Comparison of ENCODE assay signal across 8 cellular contexts in genomic region chr4:169098054-169098896, GRCh38.
A peak's percentile ranks its signal among the peaks of the same experiment; 100 is the strongest.
DNase-seq lines count a peak whose midpoint lies in the region; ATAC-seq, FAIRE-seq and TF ChIP-seq lines count a peak whose summit lies in the region.

No MANE protein-coding gene starts in this region.

- H4K20me1 ChIP-seq in OCI-LY7 (ENCODE audit: insufficient read depth, low read length) = no peaks in the 10 kb centered on the region

- BruUV-seq in OCI-LY7 (replicated peaks; lab: Mats Ljungman, UMichigan) = no TSS peak

- no peak overlapping the region for H3K4me3 ChIP-seq in brain microvascular endothelial cell (ENCODE audit: low read depth, low read length)
- no peak overlapping the region for H3K4me3 ChIP-seq in OCI-LY7 (ENCODE audit: low read depth, low read length, poor library complexity, severe bottlenecking)

- in situ Hi-C loops in brain microvascular endothelial cell (cut with HindIII; ENCODE audit: low pct_ligation_motif_present, low sequenced_read_pairs) = no loop called here

- ATAC-seq in GM19351 (IDR thresholded peaks at IDR 0.05; ENCODE audit: unreplicated experiment) (peak; percentile 61), HG03139 (IDR thresholded peaks at IDR 0.05; ENCODE audit: unreplicated experiment) (peak; percentile 38)

- FAIRE-seq in D721Med (lab: Jason Lieb, UNC) = no peak

- peak overlapping the region; percentile 46 for H3K27ac ChIP-seq in brain microvascular endothelial cell
- no peak overlapping the region for H3K27ac ChIP-seq in OCI-LY7 (ENCODE audit: low read depth, low read length, poor library complexity, severe bottlenecking)

- no peaks in the 10 kb centered on the region for H3K4me1 ChIP-seq in OCI-LY7 (ENCODE audit: insufficient read depth, low read length, poor library complexity, severe bottlenecking)

- intact Hi-C loops in OCI-LY7 (cut with micrococcal nuclease; ENCODE audit: unreplicated experiment) = no loop called here

- H3K27me3 ChIP-seq in brain microvascular endothelial cell (replicated peaks) = no peaks in the 10 kb centered on the region

- TF ChIP-seq CTCF in brain microvascular endothelial cell (IDR thresholded peaks at IDR 0.05; ENCODE audit: low read depth, low read length, missing control alignments) (no peak), D721Med (IDR thresholded peaks at IDR 0.05; ENCODE audit: insufficient read depth, missing control alignments) (no peak), OCI-LY7 (conservative IDR thresholded peaks at IDR 0.05; ENCODE audit: low read length) (no peak)

- H3K9me2 ChIP-seq in OCI-LY7 (ENCODE audit: insufficient read depth, low read length) = no peaks in the 10 kb centered on the region

- H2AFZ ChIP-seq in OCI-LY7 (ENCODE audit: low read length) = no peak overlapping the region

- no peaks in the 10 kb centered on the region for H3K79me2 ChIP-seq in OCI-LY7 (ENCODE audit: insufficient read depth, low read depth, low read length)

- DNase-seq in AML-193 (lab: John Stamatoyannopoulos, UW) (peak; percentile 76 to 89), brain microvascular endothelial cell (peak; percentile 70), hippocampal formation (lab: John Stamatoyannopoulos, UW) (no peak), D721Med (ENCODE audit: insufficient read length, low spot score) (no peak), OCI-LY7 (ENCODE audit: low spot score) (no peak), SHP77 (lab: John Stamatoyannopoulos, UW) (no peak)

- H3K4me2 ChIP-seq in OCI-LY7 (ENCODE audit: low read length) = no peak overlapping the region

- POLR2A ChIA-PET in OCI-LY7 (lab: Charles Lee) = interaction anchor here (0.6 to 1.2 kb wide), 2 partner anchors 26 to 421 kb away, joined by 3 read pairs; no protein-coding TSS in a partner anchor

- H3K36me3 ChIP-seq in brain microvascular endothelial cell (replicated peaks) = peaks cover 28% of the 10 kb centered on the region
- H3K36me3 ChIP-seq in OCI-LY7 (ENCODE audit: insufficient read depth, low read length) = no peaks in the 10 kb centered on the region

- CTCF ChIA-PET in OCI-LY7 (lab: Charles Lee; ENCODE audit: unreplicated experiment) = no interaction called here

- no peaks in the 10 kb centered on the region for H3K9me3 ChIP-seq in OCI-LY7 (ENCODE audit: low read length)

Comparison
In these comparisons a context has a peak if more than half of its experiments do, and no peak if none do; other contexts are left out.
1. DNase-seq: peak in AML-193 (2 of 2) and brain microvascular endothelial cell (single experiment); none in hippocampal formation (0 of 2), D721Med (single experiment), OCI-LY7 (single experiment) and SHP77 (0 of 2).